In the genomic region with DNA sequence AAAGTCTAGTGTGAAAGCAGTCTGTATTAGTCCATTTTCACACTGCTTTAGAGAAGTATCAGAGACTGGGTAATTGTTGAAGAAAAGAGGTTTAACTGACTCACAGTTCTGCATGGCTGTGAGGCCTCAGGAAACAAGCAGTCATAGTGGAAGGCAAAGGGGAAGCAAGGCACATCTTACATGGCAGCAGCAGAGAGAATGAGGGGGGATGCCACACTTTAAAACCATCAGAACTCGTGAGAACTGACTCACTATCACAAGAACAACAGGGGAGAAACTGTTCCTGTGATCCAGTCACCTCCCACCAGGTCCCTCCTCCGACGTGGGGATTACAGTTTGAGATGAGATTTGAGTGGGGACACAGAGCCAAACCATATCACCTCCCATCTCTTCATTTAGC, we compare ENCODE assay signal across 18 cellular contexts. TPM values are rescaled to one million over a fixed set of nuclear protein-coding genes. Genes with fewer than 3 reads are reported as not detected.
DNase-seq lines count a peak whose midpoint lies in the region; ATAC-seq and TF ChIP-seq lines count a peak whose summit lies in the region.
"Had no signal": no experiment of that assay in that cellular context is flagged by ENCODE, and none has a peak within 500 bp of the region (broad histone marks: within the 10 kb centered on the region; RNA-seq: fewer than 3 reads in every experiment).

No MANE protein-coding gene starts in this region.

- peaks cover 3% of the 10 kb centered on the region for H3K9me3 Mint-ChIP-seq in activated naive CD4-positive, alpha-beta T cell treated with anti-CD3 and anti-CD28 coated beads for 36 hours
- peaks cover 0 to 3% of the 10 kb centered on the region in 2 donors for H3K9me3 Mint-ChIP-seq in activated T-cell treated with anti-CD3 and anti-CD28 coated beads, Interleukin-2, amount 50 U/mL, for 72 hours
- H3K9me3 Mint-ChIP-seq in stimulated activated naive B cell treated with anti-CD40 and anti-IgM and Interleukin-4, amounts not matched to agents 10 μg/mL and 1 μg/mL and 100 μg/mL, for 72 hours = peaks cover 0 to 3% of the 10 kb centered on the region in 2 donors
- H3K9me3 Mint-ChIP-seq: effector memory CD8-positive, alpha-beta T cell had no signal

- ATAC-seq in activated T-cell treated with anti-CD3 and anti-CD28 coated beads, Interleukin-2, amount 50 U/mL, for 72 hours (replicated peaks in 1 of 2) = peak; percentile 89 to 91
- ATAC-seq in stimulated activated naive B cell treated with anti-CD40 and anti-IgM and Interleukin-4, amounts not matched to agents 10 μg/mL and 1 μg/mL and 100 μg/mL, for 72 hours (replicated peaks) = peak; percentile 59 to 91
- ATAC-seq: effector memory CD8-positive, alpha-beta T cell; gastrocnemius medialis had no signal

- H3K36me3 Mint-ChIP-seq in activated naive CD4-positive, alpha-beta T cell treated with anti-CD3 and anti-CD28 coated beads for 36 hours (ENCODE audit: low read depth) = peaks cover 25% of the 10 kb centered on the region
- H3K36me3 Mint-ChIP-seq in activated T-cell treated with anti-CD3 and anti-CD28 coated beads, Interleukin-2, amount 50 U/mL, for 72 hours (ENCODE audit: insufficient read depth in 2 of 2) = peaks cover 15 to 25% of the 10 kb centered on the region in 2 donors
- peaks cover 43 to 60% of the 10 kb centered on the region in 2 donors for H3K36me3 Mint-ChIP-seq in stimulated activated naive B cell treated with anti-CD40 and anti-IgM and Interleukin-4, amounts not matched to agents 10 μg/mL and 1 μg/mL and 100 μg/mL, for 72 hours

- no peak overlapping the region for H3K4me3 Mint-ChIP-seq in activated naive CD4-positive, alpha-beta T cell treated with anti-CD3 and anti-CD28 coated beads for 36 hours
- H3K4me3 Mint-ChIP-seq in activated T-cell treated with anti-CD3 and anti-CD28 coated beads, Interleukin-2, amount 50 U/mL, for 72 hours = peak overlapping the region; percentile 0 to 4
- H3K4me3 Mint-ChIP-seq in stimulated activated naive B cell treated with anti-CD40 and anti-IgM and Interleukin-4, amounts not matched to agents 10 μg/mL and 1 μg/mL and 100 μg/mL, for 72 hours = no peak overlapping the region
- H3K4me3 Mint-ChIP-seq: CD4-positive, alpha-beta memory T cell; effector memory CD8-positive, alpha-beta T cell had no signal

- peak; percentile 55 for DNase-seq in activated naive CD4-positive, alpha-beta T cell treated with anti-CD3 and anti-CD28 coated beads for 36 hours
- no peak for DNase-seq in activated naive CD4-positive, alpha-beta T cell treated with anti-CD3 and anti-CD28 coated beads, Interleukin-2, amount 50 U/mL, for 16 hours
- DNase-seq in MV-4-11 (lab: John Stamatoyannopoulos, UW) = peak; percentile 82
- DNase-seq in activated T-cell treated with anti-CD3 and anti-CD28 coated beads, Interleukin-2, amount 50 U/mL, for 72 hours = peak; percentile 33 to 54
- no peak for DNase-seq in stimulated activated naive B cell treated with anti-CD40 and anti-IgM and Interleukin-4, amounts not matched to agents 10 μg/mL and 1 μg/mL and 100 μg/mL, for 72 hours
- no peak for DNase-seq in brain microvascular endothelial cell
- no peak for DNase-seq in H4 (ENCODE audit: low spot score)
- DNase-seq: activated gamma-delta T cell treated with Interleukin-2 at 50 U/mL for 16 hours; CD4-positive, alpha-beta memory T cell; effector memory CD8-positive, alpha-beta T cell; gastrocnemius medialis; NCI-H146; NCI-H69; tibial artery had no signal

- H3K4me1 Mint-ChIP-seq in activated naive CD4-positive, alpha-beta T cell treated with anti-CD3 and anti-CD28 coated beads for 36 hours (ENCODE audit: low read depth) = peaks cover 25% of the 10 kb centered on the region
- H3K4me1 Mint-ChIP-seq in activated T-cell treated with anti-CD3 and anti-CD28 coated beads, Interleukin-2, amount 50 U/mL, for 72 hours (ENCODE audit: low read depth) = peaks cover 39% of the 10 kb centered on the region
- peaks cover 21 to 32% of the 10 kb centered on the region in 2 donors for H3K4me1 Mint-ChIP-seq in stimulated activated naive B cell treated with anti-CD40 and anti-IgM and Interleukin-4, amounts not matched to agents 10 μg/mL and 1 μg/mL and 100 μg/mL, for 72 hours

- no peak overlapping the region for H3K4me3 ChIP-seq in brain microvascular endothelial cell (ENCODE audit: low read depth, low read length)
- H3K4me3 ChIP-seq: esophagus muscularis mucosa, gastrocnemius medialis, lung, smooth muscle cell, tibial artery had no signal

- H3K27me3 ChIP-seq in brain microvascular endothelial cell (replicated peaks) = no peaks in the 10 kb centered on the region
- H3K27me3 ChIP-seq: esophagus muscularis mucosa, gastrocnemius medialis, tibial artery had no signal

- intact Hi-C loops in activated naive CD4-positive, alpha-beta T cell treated with anti-CD3 and anti-CD28 coated beads for 36 hours (cut with micrococcal nuclease) = no loop called here

- no peak overlapping the region for H3K27ac ChIP-seq in brain microvascular endothelial cell
- H3K27ac ChIP-seq: tibial artery had no signal

- CTCF ChIA-PET in activated naive CD4-positive, alpha-beta T cell treated with anti-CD3 and anti-CD28 coated beads for 36 hours (lab: Charles Lee) = no interaction called here

- TF ChIP-seq CTCF in brain microvascular endothelial cell (IDR thresholded peaks at IDR 0.05; ENCODE audit: low read depth, low read length, missing control alignments) = no peak

- H3K27me3 Mint-ChIP-seq in activated naive CD4-positive, alpha-beta T cell treated with anti-CD3 and anti-CD28 coated beads for 36 hours (ENCODE audit: low read depth) = no peaks in the 10 kb centered on the region
- no peaks in the 10 kb centered on the region for H3K27me3 Mint-ChIP-seq in activated T-cell treated with anti-CD3 and anti-CD28 coated beads, Interleukin-2, amount 50 U/mL, for 72 hours (ENCODE audit: low read depth)
- H3K27me3 Mint-ChIP-seq in stimulated activated naive B cell treated with anti-CD40 and anti-IgM and Interleukin-4, amounts not matched to agents 10 μg/mL and 1 μg/mL and 100 μg/mL, for 72 hours = no peaks in the 10 kb centered on the region
- H3K27me3 Mint-ChIP-seq: CD4-positive, alpha-beta memory T cell; effector memory CD8-positive, alpha-beta T cell had no signal

- peak overlapping the region; percentile 33 for H3K27ac Mint-ChIP-seq in activated naive CD4-positive, alpha-beta T cell treated with anti-CD3 and anti-CD28 coated beads for 36 hours
- peak overlapping the region; percentile 2 for H3K27ac Mint-ChIP-seq in activated T-cell treated with anti-CD3 and anti-CD28 coated beads, Interleukin-2, amount 50 U/mL, for 72 hours
- peak overlapping the region; percentile 57 for H3K27ac Mint-ChIP-seq in stimulated activated naive B cell treated with anti-CD40 and anti-IgM and Interleukin-4, amounts not matched to agents 10 μg/mL and 1 μg/mL and 100 μg/mL, for 72 hours
- H3K27ac Mint-ChIP-seq: CD4-positive, alpha-beta memory T cell had no signal

- H3K36me3 ChIP-seq in brain microvascular endothelial cell (replicated peaks) = no peaks in the 10 kb centered on the region
- H3K36me3 ChIP-seq: gastrocnemius medialis had no signal

- in situ Hi-C loops in brain microvascular endothelial cell (cut with HindIII; ENCODE audit: low pct_ligation_motif_present, low sequenced_read_pairs) = no loop called here

RNA-seq across cellular contexts. Expression of a gene that starts 13.8 kb away (rescaled TPM):
- under 1 TPM in 1 of 2 experiments, not detected in 1; 0.25 TPM for total RNA-seq in activated naive CD4-positive, alpha-beta T cell treated with anti-CD3 and anti-CD28 coated beads for 36 hours
- 1 to 10 TPM in 1 of 2 donors, under 1 TPM in 1; 0.94 to 2.9 TPM for total RNA-seq in activated T-cell treated with anti-CD3 and anti-CD28 coated beads, Interleukin-2, amount 50 U/mL, for 72 hours
- total RNA-seq in H4 (2014; rRNA removed; shearing (Covaris generic)) = 0.06 TPM in 1 of 2 replicates, not detected in the other
- total RNA-seq: G401 had no signal

RNA-seq across cellular contexts. Expression of a gene that starts 19.0 kb away (rescaled TPM):
- total RNA-seq in activated naive CD4-positive, alpha-beta T cell treated with anti-CD3 and anti-CD28 coated beads for 36 hours = 10 to 100 TPM; 47.6 to 48.2 TPM
- 10 to 100 TPM; 41.8 to 48.1 TPM for total RNA-seq in activated T-cell treated with anti-CD3 and anti-CD28 coated beads, Interleukin-2, amount 50 U/mL, for 72 hours
- 8.5 and 8.6 TPM in 2 replicates for total RNA-seq in H4 (2014; rRNA removed; shearing (Covaris generic))

RNA-seq across cellular contexts. Expression of a gene that starts 53.1 kb away (rescaled TPM):
- 10 to 100 TPM; 13.4 to 13.9 TPM for total RNA-seq in activated naive CD4-positive, alpha-beta T cell treated with anti-CD3 and anti-CD28 coated beads for 36 hours
- 10 to 100 TPM in 1 of 2 donors, 1 to 10 TPM in 1; 7.4 to 22.9 TPM for total RNA-seq in activated T-cell treated with anti-CD3 and anti-CD28 coated beads, Interleukin-2, amount 50 U/mL, for 72 hours
- 14.7 and 19.1 TPM in 2 replicates for total RNA-seq in H4 (2014; rRNA removed; shearing (Covaris generic))

Comparison
In these comparisons a context has a peak if more than half of its experiments do, and no peak if none do; other contexts are left out.
1. DNase-seq: peak in activated naive CD4-positive, alpha-beta T cell treated with anti-CD3 and anti-CD28 coated beads for 36 hours (single experiment), MV-4-11 (single experiment) and activated T-cell treated with anti-CD3 and anti-CD28 coated beads, Interleukin-2, amount 50 U/mL, for 72 hours (2 of 2); none in activated naive CD4-positive, alpha-beta T cell treated with anti-CD3 and anti-CD28 coated beads, Interleukin-2, amount 50 U/mL, for 16 hours (single experiment), stimulated activated naive B cell treated with anti-CD40 and anti-IgM and Interleukin-4, amounts not matched to agents 10 μg/mL and 1 μg/mL and 100 μg/mL, for 72 hours (single experiment), brain microvascular endothelial cell (single experiment) and H4 (single experiment).
2. H3K27ac Mint-ChIP-seq: peak in every context shown above with its lines; median percentile 57 in stimulated activated naive B cell treated with anti-CD40 and anti-IgM and Interleukin-4, amounts not matched to agents 10 μg/mL and 1 μg/mL and 100 μg/mL, for 72 hours; 33 in activated naive CD4-positive, alpha-beta T cell treated with anti-CD3 and anti-CD28 coated beads for 36 hours; 2 in activated T-cell treated with anti-CD3 and anti-CD28 coated beads, Interleukin-2, amount 50 U/mL, for 72 hours.
3. H3K4me3 Mint-ChIP-seq: peak in activated T-cell treated with anti-CD3 and anti-CD28 coated beads, Interleukin-2, amount 50 U/mL, for 72 hours (2 of 2); none in activated naive CD4-positive, alpha-beta T cell treated with anti-CD3 and anti-CD28 coated beads for 36 hours (single experiment) and stimulated activated naive B cell treated with anti-CD40 and anti-IgM and Interleukin-4, amounts not matched to agents 10 μg/mL and 1 μg/mL and 100 μg/mL, for 72 hours (0 of 2).